20 cellular contexts compared by ENCODE assay signal in the genomic region with DNA sequence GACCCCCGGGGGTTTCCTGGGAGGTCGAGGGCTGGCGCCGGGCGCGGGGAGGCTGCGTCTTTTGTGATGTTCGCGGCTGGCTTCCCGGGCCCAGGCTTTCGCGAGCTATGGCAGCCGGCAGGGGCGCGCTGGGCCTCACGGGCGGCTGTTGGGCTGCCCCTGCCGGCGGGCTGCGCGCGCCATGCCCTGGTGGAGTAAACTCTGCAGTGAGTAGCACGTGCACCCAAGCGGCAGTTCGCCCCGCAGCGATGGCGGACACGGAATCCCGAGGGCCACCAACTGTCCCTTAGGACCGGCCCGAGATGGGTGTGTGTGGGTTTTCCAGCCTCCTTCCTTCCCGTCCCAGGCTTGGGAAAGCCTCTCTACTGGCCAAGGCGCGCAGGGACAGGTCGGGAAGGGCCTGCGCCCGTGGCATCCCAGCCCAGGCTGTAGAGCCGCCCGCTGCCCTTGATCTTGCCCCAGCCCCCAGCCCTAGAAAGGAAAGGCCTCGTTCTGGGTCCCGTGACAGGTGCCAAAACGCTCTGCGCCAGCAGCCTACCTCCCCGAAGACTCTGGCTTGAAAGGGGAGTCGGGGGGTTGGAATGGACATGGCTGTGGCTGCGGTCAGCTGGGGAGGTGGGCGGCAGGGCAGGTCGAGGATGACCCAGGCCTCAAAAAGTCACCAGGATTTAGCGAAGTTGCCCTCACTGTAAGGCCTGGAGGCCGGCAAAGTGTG. TPM values are rescaled to one million over a fixed set of nuclear protein-coding genes. Genes with fewer than 3 reads are reported as not detected.
DNase-seq lines count a peak whose midpoint lies in the region; ATAC-seq and TF ChIP-seq lines count a peak whose summit lies in the region.
"Had no signal": no experiment of that assay in that cellular context is flagged by ENCODE, and none has a peak within 500 bp of the region (broad histone marks: within the 10 kb centered on the region; RNA-seq: fewer than 3 reads in every experiment).

No MANE protein-coding gene starts in this region.

- no peak overlapping the region for H2BK15ac ChIP-seq in IMR-90 (ENCODE audit: low read depth, low read length)

- H3K79me1 ChIP-seq in IMR-90 (ENCODE audit: low read depth in 1 of 2, low read length in 2 of 2): peaks cover 14 to 26% of the 10 kb centered on the region in 2 experiments

- no peak overlapping the region for H3K18ac ChIP-seq in IMR-90 (ENCODE audit: low read depth, low read length)

- H2BK120ac ChIP-seq in IMR-90 (ENCODE audit: low read depth, low read length): no peak overlapping the region

- no peaks in the 10 kb centered on the region for H3K9me3 ChIP-seq in IMR-90 (ENCODE audit: control insufficient read depth, insufficient read depth, low read length)
- H3K9me3 ChIP-seq in testis: no peaks in the 10 kb centered on the region
- H3K9me3 ChIP-seq: BLaER1, SK-N-SH had no signal

- no peak overlapping the region for H4K91ac ChIP-seq in IMR-90 (ENCODE audit: insufficient read depth, low read depth, low read length)

- no peak overlapping the region for H3K56ac ChIP-seq in IMR-90 (ENCODE audit: extremely low read depth, insufficient read depth, low read length)

- no peak overlapping the region for H3K14ac ChIP-seq in IMR-90 (replicated peaks; ENCODE audit: low read depth, low read length)

- H2AFZ ChIP-seq in IMR-90 (replicated peaks; ENCODE audit: low read length, poor library complexity): no peak overlapping the region

- H3K23ac ChIP-seq in IMR-90 (ENCODE audit: low read depth, low read length): no peak overlapping the region

- BruUV-seq in IMR-90 (replicated peaks; lab: Mats Ljungman, UMichigan): no TSS peak

- intact Hi-C loops in IMR-90 (cut with micrococcal nuclease): no loop called here
- intact Hi-C loops in testis (cut with DNase I; ENCODE audit: low total_unique reads): no loop called here

- H4K8ac ChIP-seq in IMR-90 (ENCODE audit: low read depth in 2 of 2, low read length in 2 of 2): no peak overlapping the region

- H3K4me3 ChIP-seq in IMR-90 (ENCODE audit: insufficient read depth, low read depth, low read length) (no peak overlapping the region), testis (peak overlapping the region; percentile 46 to 51)
- H3K4me3 ChIP-seq: BLaER1 had no signal

- no peak overlapping the region for H3K4me2 ChIP-seq in IMR-90 (ENCODE audit: low read depth, low read length)
- H3K4me2 ChIP-seq: BLaER1, SK-N-SH had no signal

- dilution Hi-C loops in IMR-90 (cut with HindIII; ENCODE audit: low sequenced_read_pairs, unreplicated experiment): no loop called here

- H3K4ac ChIP-seq in IMR-90 (ENCODE audit: low read depth, low read length): no peak overlapping the region

- TF ChIP-seq CTCF in IMR-90 (conservative IDR thresholded peaks at IDR 0.05; ENCODE audit: low read depth, low read length): no peak
- TF ChIP-seq CTCF in testis (IDR thresholded peaks at IDR 0.05): no peak

- in situ Hi-C loops in IMR-90 (cut with MboI; ENCODE audit: low sequenced_read_pairs): loop anchor here (25.0 kb wide), 1 partner anchor 929 kb away; no protein-coding TSS in a partner anchor

- no peak for TF ChIP-seq RAD21 in IMR-90 (IDR thresholded peaks at IDR 0.05; ENCODE audit: low read length)

- H3K27me3 ChIP-seq in IMR-90 (ENCODE audit: control insufficient read depth, insufficient read depth, low read length) (no peaks in the 10 kb centered on the region), testis (no peaks in the 10 kb centered on the region)
- H3K27me3 ChIP-seq: BLaER1 had no signal

- POLR2A ChIA-PET in IMR-90 (lab: Charles Lee; ENCODE audit: unreplicated experiment): no interaction called here

- peaks cover 2% of the 10 kb centered on the region; the same call in 1 of the 2 replicates for H3K4me1 ChIP-seq in IMR-90 (ENCODE audit: control insufficient read depth, insufficient read depth, low read length)
- no peaks in the 10 kb centered on the region for H3K4me1 ChIP-seq in testis

- no peak overlapping the region for H2AK5ac ChIP-seq in IMR-90 (ENCODE audit: low read depth, low read length)

- H3K27ac ChIP-seq in IMR-90 (ENCODE audit: insufficient read depth, low read length): no peak overlapping the region
- H3K27ac ChIP-seq in testis: peak overlapping the region; percentile 25 to 31
- no peak overlapping the region for H3K27ac ChIP-seq in caudate nucleus (ENCODE audit: low read depth, low read length)
- H3K27ac ChIP-seq: BLaER1 had no signal

- no peak overlapping the region for H4K5ac ChIP-seq in IMR-90 (ENCODE audit: low read depth, low read length)

- H3K9me1 ChIP-seq in IMR-90 (ENCODE audit: insufficient read depth, low read length): peaks cover 4% of the 10 kb centered on the region; the same call in 1 of the 2 replicates

- peaks cover 8% of the 10 kb centered on the region for H3K36me3 ChIP-seq in IMR-90 (ENCODE audit: control insufficient read depth, insufficient read depth, low read length)
- no peaks in the 10 kb centered on the region for H3K36me3 ChIP-seq in testis (ENCODE audit: low read depth, missing control alignments)

- 96% methylated on average over 18 of the region's 51 CpGs; no CpG with 5 or more reads in 1 of the 2 experiments for WGBS in IMR-90 (ENCODE audit: extremely low coverage in 2 of 2, insufficient read length in 1 of 2), 2 experiments
- 73 to 81% methylated on average over 9 to 47 of the region's 51 CpGs for WGBS in testis, 2 donors

- TF ChIP-seq POLR2A in IMR-90 (IDR thresholded peaks at IDR 0.05; ENCODE audit: low read depth, low read length) (no peak), testis (IDR thresholded peaks at IDR 0.05) (no peak)

- no peak overlapping the region for H2BK5ac ChIP-seq in IMR-90 (ENCODE audit: low read depth, low read length, poor library complexity, severe bottlenecking)

- peak overlapping the region; percentile 44 for H2AK9ac ChIP-seq in IMR-90 (replicated peaks; ENCODE audit: low read depth, low read length, poor library complexity)

- CTCF ChIA-PET in IMR-90 (lab: Yijun Ruan, JAX): no interaction called here

- DNase-seq in D341Med (ENCODE audit: low spot score): peak; percentile 32
- no peak for DNase-seq in IMR-90
- peak; percentile 81 for DNase-seq in mesenteric fat pad (ENCODE audit: low spot score)
- peak; percentile 32 for DNase-seq in testis
- DNase-seq in SKM-1 treated with dmso at 0.1 percent for 144 hours (lab: John Stamatoyannopoulos, UW; ENCODE audit: unreplicated experiment): no peak
- DNase-seq in caudate nucleus (lab: John Stamatoyannopoulos, UW): no peak
- DNase-seq: CD4-positive, CD25-positive, alpha-beta regulatory T cell; H9; HFFc6; Karpas-422; NCI-H1092; NCI-H1417 treated with DMSO at 0.1 percent for 48 hours; NCI-H187; NCI-H2171 treated with DMSO at 0.1 percent for 48 hours; NCI-H446; NCI-H524 treated with DMSO at 0.1 percent for 48 hours; NCI-H774; SK-N-SH had no signal

- H2BK20ac ChIP-seq in IMR-90 (ENCODE audit: low read depth, low read length): no peak overlapping the region

- H3K9ac ChIP-seq in IMR-90 (ENCODE audit: low read depth, low read length): no peak overlapping the region
- H3K9ac ChIP-seq: BLaER1, SK-N-SH had no signal

- no peak for ATAC-seq in IMR-90 (ENCODE audit: low read depth)
- no peak for ATAC-seq in HG02884 (IDR thresholded peaks at IDR 0.05; ENCODE audit: unreplicated experiment)

- H4K20me1 ChIP-seq in IMR-90 (ENCODE audit: insufficient read depth, low read length): peaks cover 3% of the 10 kb centered on the region; the same call in 1 of the 2 replicates

TF ChIP-seq in IMR-90, 13 proteins besides CTCF, POLR2A, EP300 and RAD21:
- TF ChIP-seq CHD1 (IDR thresholded peaks at IDR 0.05; ENCODE audit: low read depth, low read length) (no peak), RFX5 (IDR thresholded peaks at IDR 0.05; ENCODE audit: low read depth, low read length) (no peak), MXI1 (IDR thresholded peaks at IDR 0.05; ENCODE audit: borderline replicate concordance, low read depth, low read length) (no peak), NFE2L2 (IDR thresholded peaks at IDR 0.05; ENCODE audit: low read depth, low read length) (no peak), FOS (IDR thresholded peaks at IDR 0.05; ENCODE audit: low read depth, low read length) (no peak), MAFK (IDR thresholded peaks at IDR 0.05; ENCODE audit: low read depth, low read length) (no peak), MAZ (IDR thresholded peaks at IDR 0.05; ENCODE audit: borderline replicate concordance, low read depth, low read length) (no peak), RCOR1 (IDR thresholded peaks at IDR 0.05; ENCODE audit: insufficient replicate concordance, low read length) (no peak), BHLHE40 (IDR thresholded peaks at IDR 0.05; ENCODE audit: low read depth, low read length) (no peak), SMC3 (IDR thresholded peaks at IDR 0.05; ENCODE audit: low read depth, low read length) (no peak), CEBPB (IDR thresholded peaks at IDR 0.05; ENCODE audit: low read depth, low read length) (no peak)
- TF ChIP-seq, protein P1, sequence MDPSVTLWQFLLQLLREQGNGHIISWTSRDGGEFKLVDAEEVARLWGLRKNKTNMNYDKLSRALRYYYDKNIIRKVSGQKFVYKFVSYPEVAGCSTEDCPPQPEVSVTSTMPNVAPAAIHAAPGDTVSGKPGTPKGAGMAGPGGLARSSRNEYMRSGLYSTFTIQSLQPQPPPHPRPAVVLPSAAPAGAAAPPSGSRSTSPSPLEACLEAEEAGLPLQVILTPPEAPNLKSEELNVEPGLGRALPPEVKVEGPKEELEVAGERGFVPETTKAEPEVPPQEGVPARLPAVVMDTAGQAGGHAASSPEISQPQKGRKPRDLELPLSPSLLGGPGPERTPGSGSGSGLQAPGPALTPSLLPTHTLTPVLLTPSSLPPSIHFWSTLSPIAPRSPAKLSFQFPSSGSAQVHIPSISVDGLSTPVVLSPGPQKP (IDR thresholded peaks at IDR 0.05; ENCODE audit: borderline replicate concordance, low read depth, low read length): no peak
- TF ChIP-seq, protein P2, sequence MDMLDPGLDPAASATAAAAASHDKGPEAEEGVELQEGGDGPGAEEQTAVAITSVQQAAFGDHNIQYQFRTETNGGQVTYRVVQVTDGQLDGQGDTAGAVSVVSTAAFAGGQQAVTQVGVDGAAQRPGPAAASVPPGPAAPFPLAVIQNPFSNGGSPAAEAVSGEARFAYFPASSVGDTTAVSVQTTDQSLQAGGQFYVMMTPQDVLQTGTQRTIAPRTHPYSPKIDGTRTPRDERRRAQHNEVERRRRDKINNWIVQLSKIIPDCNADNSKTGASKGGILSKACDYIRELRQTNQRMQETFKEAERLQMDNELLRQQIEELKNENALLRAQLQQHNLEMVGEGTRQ (IDR thresholded peaks at IDR 0.05; ENCODE audit: low read depth, low read length): no peak

RNA-seq across cellular contexts. Expression of a gene that starts 49.7 kb away (rescaled TPM):
- 11.7 and 11.8 TPM in 2 replicates for total RNA-seq in IMR-90 (2012; rRNA removed)
- polyA plus RNA-seq in IMR-90 (2012; rRNA removed): 17.7 and 17.8 TPM in 2 replicates
- polyA plus RNA-seq in IMR-90 (2012; cell fraction: cytosol; rRNA removed): 4.3 and 9.6 TPM in 2 replicates
- 5.6 and 10.9 TPM in 2 replicates for polyA plus RNA-seq in IMR-90 (2012; cell fraction: nucleus; rRNA removed; ENCODE audit: low replicate concordance)
- total RNA-seq in mesenteric fat pad: 10.7 TPM
- total RNA-seq in testis: 10 to 100 TPM; 14.7 TPM
- polyA plus RNA-seq in testis (ENCODE audit: insufficient read depth, low read depth, low replicate concordance): 13.0 TPM

Comparison
In these comparisons a context has a peak if more than half of its experiments do, and no peak if none do; other contexts are left out.
1. DNase-seq: peak in D341Med (single experiment), mesenteric fat pad (single experiment) and testis (single experiment); none in IMR-90 (single experiment), SKM-1 treated with dmso at 0.1 percent for 144 hours (single experiment) and caudate nucleus (0 of 61).
2. H3K27ac ChIP-seq: peak in testis (2 of 2); none in IMR-90 (single experiment) and caudate nucleus (single experiment).